1 cellular context compared by ENCODE assay signal in the genomic region with DNA sequence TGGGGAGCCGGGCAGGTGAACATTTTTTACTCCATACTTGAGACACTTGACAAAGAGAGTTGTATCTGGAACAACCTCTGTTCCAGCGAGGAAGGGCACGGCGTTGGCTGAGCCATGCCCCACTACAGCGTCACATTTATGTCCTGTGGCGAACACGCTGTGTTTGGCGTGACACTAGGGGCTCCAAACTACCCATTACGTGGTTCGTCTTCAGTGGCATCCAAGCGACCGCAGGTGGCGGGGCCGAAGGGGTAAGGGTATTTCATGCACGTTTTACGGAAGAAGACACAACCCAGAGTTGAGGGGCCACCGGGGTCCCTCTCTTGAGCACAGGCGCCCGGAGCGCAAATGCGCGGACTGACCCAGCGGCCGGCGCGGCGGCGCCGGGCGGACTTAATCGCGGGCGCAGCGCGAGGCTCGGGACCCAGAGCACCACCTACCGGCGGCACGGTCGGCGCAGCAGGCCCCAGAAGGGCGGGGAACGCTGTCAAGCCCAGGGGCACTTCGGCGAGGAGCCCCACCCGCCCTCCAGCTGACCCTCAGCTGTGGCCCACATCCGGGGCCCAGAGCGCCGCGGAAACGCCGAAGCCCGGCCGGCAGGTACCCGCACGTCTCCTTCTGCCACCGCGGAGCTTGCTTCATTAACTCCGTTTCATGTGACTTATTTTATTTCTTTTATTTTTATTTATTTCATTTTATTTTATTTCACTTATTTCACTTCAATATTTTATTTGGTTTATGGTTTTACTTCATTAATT.
TF ChIP-seq lines count a peak whose summit lies in the region.

No MANE protein-coding gene starts in this region.

TF ChIP-seq in K562, 482 proteins besides CTCF, POLR2A, EP300 and RAD21 (continued from another document and continues in another):
- TF ChIP-seq, protein P1, sequence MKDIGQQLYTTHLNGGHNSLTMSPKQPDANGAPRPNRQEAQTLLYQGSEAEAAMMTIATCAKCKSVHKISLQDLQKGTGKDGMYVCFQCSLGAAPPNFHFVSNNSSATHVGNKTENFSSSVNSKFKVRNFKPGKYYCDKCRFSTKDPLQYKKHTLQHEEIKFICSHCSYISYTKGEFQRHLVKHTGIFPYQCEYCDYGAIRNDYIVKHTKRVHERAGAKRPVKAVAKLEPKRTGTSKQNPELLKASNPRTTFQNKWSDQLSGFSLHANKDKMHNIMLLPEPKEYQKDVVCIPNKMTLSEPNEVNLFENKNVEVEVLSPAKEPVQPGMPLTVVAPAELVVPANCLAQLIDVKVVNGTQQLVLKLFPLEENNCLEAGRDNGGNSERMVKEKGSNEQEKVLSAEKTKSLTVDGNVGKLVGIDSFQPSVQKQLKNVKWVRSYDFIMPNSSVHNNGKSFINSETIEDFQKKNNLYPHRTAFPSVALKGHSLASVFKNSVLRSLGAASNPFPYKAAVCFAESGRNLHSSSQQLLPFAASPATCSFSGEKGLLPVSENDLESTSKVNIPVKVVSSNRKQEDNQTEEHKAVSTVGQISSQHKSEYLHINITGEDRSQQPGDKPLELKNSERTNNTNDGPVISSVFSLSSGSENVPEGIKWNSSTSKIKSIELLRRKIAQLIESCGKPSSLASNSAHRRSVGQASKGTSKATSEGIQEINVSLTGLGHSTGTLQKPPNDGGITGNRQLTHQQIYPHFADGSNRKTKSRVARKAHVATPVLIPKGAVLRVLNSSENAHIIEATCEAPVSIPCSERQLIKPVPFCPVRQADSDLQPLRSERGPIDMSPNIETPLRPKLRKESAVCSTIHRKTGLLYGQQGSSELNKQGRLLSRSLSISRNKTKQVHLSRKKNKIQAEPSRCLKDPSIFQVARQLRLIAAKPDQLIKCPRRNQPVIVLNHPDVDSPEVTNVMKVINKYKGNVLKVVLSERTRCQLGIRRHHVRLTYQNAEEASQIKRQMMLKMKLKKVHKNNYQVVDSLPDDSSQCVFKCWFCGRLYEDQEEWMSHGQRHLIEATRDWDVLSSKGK (CRISPR knock-in tag; IDR thresholded peaks at IDR 0.05), result no peak
- TF ChIP-seq, protein P2, sequence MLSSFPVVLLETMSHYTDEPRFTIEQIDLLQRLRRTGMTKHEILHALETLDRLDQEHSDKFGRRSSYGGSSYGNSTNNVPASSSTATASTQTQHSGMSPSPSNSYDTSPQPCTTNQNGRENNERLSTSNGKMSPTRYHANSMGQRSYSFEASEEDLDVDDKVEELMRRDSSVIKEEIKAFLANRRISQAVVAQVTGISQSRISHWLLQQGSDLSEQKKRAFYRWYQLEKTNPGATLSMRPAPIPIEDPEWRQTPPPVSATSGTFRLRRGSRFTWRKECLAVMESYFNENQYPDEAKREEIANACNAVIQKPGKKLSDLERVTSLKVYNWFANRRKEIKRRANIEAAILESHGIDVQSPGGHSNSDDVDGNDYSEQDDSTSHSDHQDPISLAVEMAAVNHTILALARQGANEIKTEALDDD (IDR thresholded peaks at IDR 0.05), result no peak
- TF ChIP-seq ZNF23 (CRISPR knock-in tag; IDR thresholded peaks at IDR 0.05) (no peak), RFX1 (IDR thresholded peaks at IDR 0.05) (no peak), SAP30 (IDR thresholded peaks at IDR 0.05; ENCODE audit: borderline replicate concordance, insufficient read depth, low read depth, low read length, poor library complexity, severe bottlenecking) (no peak), TRIM28 (IDR thresholded peaks at IDR 0.05) (no peak), TAF7 (tag; IDR thresholded peaks at IDR 0.05) (no peak), BCOR (IDR thresholded peaks at IDR 0.05) (no peak), RBM17 (IDR thresholded peaks at IDR 0.05; ENCODE audit: borderline replicate concordance, low read depth, low read length) (no peak), KHSRP (IDR thresholded peaks at IDR 0.05) (no peak), SIN3B (IDR thresholded peaks at IDR 0.05; ENCODE audit: low read depth) (peak; percentile 42), RBM39 (optimal IDR thresholded peaks at IDR 0.05; ENCODE audit: low read depth, low read length) (no peak), SREBF2 (CRISPR knock-in tag; IDR thresholded peaks at IDR 0.05) (peak; percentile 81; the same call in 1 of the 2 replicates), ZNF551 (CRISPR knock-in tag; IDR thresholded peaks at IDR 0.05) (no peak), SRSF9 (IDR thresholded peaks at IDR 0.05; ENCODE audit: borderline replicate concordance, low read depth, low read length) (no peak), ZNF354B (CRISPR knock-in tag; IDR thresholded peaks at IDR 0.05) (no peak), ARID1B (IDR thresholded peaks at IDR 0.05) (no peak; the same call in 1 of the 2 replicates), COPS2 (conservative IDR thresholded peaks at IDR 0.05) (no peak), FOXJ2 (tag; IDR thresholded peaks at IDR 0.05) (no peak), ZNF184 (CRISPR knock-in tag; IDR thresholded peaks at IDR 0.05) (no peak), CXXC5 (CRISPR knock-in tag; IDR thresholded peaks at IDR 0.05) (peak; percentile 93), ETV1 (tag; conservative IDR thresholded peaks at IDR 0.05; ENCODE audit: low read depth) (no peak; the same call in 1 of the 2 replicates), FOS (IDR thresholded peaks at IDR 0.05; ENCODE audit: extremely low read depth, insufficient read length) (no peak), KLF13 (tag; IDR thresholded peaks at IDR 0.05; ENCODE audit: borderline replicate concordance, low read depth) (peak; percentile 32; the same call in 1 of the 2 replicates), ZNF699 (CRISPR knock-in tag; IDR thresholded peaks at IDR 0.05; ENCODE audit: insufficient replicate concordance) (no peak)
- TF ChIP-seq, protein P3, sequence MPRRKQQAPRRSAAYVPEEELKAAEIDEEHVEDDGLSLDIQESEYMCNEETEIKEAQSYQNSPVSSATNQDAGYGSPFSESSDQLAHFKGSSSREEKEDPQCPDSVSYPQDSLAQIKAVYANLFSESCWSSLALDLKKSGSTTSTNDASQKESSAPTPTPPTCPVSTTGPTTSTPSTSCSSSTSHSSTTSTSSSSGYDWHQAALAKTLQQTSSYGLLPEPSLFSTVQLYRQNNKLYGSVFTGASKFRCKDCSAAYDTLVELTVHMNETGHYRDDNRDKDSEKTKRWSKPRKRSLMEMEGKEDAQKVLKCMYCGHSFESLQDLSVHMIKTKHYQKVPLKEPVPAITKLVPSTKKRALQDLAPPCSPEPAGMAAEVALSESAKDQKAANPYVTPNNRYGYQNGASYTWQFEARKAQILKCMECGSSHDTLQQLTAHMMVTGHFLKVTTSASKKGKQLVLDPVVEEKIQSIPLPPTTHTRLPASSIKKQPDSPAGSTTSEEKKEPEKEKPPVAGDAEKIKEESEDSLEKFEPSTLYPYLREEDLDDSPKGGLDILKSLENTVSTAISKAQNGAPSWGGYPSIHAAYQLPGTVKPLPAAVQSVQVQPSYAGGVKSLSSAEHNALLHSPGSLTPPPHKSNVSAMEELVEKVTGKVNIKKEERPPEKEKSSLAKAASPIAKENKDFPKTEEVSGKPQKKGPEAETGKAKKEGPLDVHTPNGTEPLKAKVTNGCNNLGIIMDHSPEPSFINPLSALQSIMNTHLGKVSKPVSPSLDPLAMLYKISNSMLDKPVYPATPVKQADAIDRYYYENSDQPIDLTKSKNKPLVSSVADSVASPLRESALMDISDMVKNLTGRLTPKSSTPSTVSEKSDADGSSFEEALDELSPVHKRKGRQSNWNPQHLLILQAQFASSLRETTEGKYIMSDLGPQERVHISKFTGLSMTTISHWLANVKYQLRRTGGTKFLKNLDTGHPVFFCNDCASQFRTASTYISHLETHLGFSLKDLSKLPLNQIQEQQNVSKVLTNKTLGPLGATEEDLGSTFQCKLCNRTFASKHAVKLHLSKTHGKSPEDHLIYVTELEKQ (CRISPR knock-in tag; IDR thresholded peaks at IDR 0.05), result no peak
- TF ChIP-seq, protein P4, sequence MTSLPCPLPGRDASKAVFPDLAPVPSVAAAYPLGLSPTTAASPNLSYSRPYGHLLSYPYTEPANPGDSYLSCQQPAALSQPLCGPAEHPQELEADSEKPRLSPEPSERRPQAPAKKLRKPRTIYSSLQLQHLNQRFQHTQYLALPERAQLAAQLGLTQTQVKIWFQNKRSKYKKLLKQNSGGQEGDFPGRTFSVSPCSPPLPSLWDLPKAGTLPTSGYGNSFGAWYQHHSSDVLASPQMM (CRISPR knock-in tag; IDR thresholded peaks at IDR 0.05), result no peak
- TF ChIP-seq, protein P5, sequence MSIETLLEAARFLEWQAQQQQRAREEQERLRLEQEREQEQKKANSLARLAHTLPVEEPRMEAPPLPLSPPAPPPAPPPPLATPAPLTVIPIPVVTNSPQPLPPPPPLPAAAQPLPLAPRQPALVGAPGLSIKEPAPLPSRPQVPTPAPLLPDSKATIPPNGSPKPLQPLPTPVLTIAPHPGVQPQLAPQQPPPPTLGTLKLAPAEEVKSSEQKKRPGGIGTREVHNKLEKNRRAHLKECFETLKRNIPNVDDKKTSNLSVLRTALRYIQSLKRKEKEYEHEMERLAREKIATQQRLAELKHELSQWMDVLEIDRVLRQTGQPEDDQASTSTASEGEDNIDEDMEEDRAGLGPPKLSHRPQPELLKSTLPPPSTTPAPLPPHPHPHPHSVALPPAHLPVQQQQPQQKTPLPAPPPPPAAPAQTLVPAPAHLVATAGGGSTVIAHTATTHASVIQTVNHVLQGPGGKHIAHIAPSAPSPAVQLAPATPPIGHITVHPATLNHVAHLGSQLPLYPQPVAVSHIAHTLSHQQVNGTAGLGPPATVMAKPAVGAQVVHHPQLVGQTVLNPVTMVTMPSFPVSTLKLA (conservative IDR thresholded peaks at IDR 0.05), result peak; percentile 62 to 86; a peak in 3 of 4 replicates
- TF ChIP-seq, protein P6, sequence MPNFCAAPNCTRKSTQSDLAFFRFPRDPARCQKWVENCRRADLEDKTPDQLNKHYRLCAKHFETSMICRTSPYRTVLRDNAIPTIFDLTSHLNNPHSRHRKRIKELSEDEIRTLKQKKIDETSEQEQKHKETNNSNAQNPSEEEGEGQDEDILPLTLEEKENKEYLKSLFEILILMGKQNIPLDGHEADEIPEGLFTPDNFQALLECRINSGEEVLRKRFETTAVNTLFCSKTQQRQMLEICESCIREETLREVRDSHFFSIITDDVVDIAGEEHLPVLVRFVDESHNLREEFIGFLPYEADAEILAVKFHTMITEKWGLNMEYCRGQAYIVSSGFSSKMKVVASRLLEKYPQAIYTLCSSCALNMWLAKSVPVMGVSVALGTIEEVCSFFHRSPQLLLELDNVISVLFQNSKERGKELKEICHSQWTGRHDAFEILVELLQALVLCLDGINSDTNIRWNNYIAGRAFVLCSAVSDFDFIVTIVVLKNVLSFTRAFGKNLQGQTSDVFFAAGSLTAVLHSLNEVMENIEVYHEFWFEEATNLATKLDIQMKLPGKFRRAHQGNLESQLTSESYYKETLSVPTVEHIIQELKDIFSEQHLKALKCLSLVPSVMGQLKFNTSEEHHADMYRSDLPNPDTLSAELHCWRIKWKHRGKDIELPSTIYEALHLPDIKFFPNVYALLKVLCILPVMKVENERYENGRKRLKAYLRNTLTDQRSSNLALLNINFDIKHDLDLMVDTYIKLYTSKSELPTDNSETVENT (CRISPR knock-in tag; IDR thresholded peaks at IDR 0.05), result peak; percentile 61; the same call in 1 of the 2 replicates
- TF ChIP-seq, protein P7, sequence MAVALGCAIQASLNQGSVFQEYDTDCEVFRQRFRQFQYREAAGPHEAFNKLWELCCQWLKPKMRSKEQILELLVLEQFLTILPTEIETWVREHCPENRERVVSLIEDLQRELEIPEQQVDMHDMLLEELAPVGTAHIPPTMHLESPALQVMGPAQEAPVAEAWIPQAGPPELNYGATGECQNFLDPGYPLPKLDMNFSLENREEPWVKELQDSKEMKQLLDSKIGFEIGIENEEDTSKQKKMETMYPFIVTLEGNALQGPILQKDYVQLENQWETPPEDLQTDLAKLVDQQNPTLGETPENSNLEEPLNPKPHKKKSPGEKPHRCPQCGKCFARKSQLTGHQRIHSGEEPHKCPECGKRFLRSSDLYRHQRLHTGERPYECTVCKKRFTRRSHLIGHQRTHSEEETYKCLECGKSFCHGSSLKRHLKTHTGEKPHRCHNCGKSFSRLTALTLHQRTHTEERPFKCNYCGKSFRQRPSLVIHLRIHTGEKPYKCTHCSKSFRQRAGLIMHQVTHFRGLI (CRISPR knock-in tag; IDR thresholded peaks at IDR 0.05), result no peak
- TF ChIP-seq, protein P8, sequence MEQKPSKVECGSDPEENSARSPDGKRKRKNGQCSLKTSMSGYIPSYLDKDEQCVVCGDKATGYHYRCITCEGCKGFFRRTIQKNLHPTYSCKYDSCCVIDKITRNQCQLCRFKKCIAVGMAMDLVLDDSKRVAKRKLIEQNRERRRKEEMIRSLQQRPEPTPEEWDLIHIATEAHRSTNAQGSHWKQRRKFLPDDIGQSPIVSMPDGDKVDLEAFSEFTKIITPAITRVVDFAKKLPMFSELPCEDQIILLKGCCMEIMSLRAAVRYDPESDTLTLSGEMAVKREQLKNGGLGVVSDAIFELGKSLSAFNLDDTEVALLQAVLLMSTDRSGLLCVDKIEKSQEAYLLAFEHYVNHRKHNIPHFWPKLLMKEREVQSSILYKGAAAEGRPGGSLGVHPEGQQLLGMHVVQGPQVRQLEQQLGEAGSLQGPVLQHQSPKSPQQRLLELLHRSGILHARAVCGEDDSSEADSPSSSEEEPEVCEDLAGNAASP (IDR thresholded peaks at IDR 0.05), result no peak
- TF ChIP-seq, protein P9, sequence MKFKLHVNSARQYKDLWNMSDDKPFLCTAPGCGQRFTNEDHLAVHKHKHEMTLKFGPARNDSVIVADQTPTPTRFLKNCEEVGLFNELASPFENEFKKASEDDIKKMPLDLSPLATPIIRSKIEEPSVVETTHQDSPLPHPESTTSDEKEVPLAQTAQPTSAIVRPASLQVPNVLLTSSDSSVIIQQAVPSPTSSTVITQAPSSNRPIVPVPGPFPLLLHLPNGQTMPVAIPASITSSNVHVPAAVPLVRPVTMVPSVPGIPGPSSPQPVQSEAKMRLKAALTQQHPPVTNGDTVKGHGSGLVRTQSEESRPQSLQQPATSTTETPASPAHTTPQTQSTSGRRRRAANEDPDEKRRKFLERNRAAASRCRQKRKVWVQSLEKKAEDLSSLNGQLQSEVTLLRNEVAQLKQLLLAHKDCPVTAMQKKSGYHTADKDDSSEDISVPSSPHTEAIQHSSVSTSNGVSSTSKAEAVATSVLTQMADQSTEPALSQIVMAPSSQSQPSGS (CRISPR knock-in tag; IDR thresholded peaks at IDR 0.05), result no peak; the same call in 1 of the 2 replicates
- TF ChIP-seq, protein P10, sequence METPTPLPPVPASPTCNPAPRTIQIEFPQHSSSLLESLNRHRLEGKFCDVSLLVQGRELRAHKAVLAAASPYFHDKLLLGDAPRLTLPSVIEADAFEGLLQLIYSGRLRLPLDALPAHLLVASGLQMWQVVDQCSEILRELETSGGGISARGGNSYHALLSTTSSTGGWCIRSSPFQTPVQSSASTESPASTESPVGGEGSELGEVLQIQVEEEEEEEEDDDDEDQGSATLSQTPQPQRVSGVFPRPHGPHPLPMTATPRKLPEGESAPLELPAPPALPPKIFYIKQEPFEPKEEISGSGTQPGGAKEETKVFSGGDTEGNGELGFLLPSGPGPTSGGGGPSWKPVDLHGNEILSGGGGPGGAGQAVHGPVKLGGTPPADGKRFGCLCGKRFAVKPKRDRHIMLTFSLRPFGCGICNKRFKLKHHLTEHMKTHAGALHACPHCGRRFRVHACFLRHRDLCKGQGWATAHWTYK (CRISPR knock-in tag; IDR thresholded peaks at IDR 0.05), result peak; percentile 95
- TF ChIP-seq, protein P11, sequence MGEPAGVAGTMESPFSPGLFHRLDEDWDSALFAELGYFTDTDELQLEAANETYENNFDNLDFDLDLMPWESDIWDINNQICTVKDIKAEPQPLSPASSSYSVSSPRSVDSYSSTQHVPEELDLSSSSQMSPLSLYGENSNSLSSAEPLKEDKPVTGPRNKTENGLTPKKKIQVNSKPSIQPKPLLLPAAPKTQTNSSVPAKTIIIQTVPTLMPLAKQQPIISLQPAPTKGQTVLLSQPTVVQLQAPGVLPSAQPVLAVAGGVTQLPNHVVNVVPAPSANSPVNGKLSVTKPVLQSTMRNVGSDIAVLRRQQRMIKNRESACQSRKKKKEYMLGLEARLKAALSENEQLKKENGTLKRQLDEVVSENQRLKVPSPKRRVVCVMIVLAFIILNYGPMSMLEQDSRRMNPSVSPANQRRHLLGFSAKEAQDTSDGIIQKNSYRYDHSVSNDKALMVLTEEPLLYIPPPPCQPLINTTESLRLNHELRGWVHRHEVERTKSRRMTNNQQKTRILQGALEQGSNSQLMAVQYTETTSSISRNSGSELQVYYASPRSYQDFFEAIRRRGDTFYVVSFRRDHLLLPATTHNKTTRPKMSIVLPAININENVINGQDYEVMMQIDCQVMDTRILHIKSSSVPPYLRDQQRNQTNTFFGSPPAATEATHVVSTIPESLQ (CRISPR knock-in tag; IDR thresholded peaks at IDR 0.05), result peak; percentile 73; the same call in 1 of the 2 replicates
